9 cellular contexts compared by ENCODE assay signal in the genomic region with DNA sequence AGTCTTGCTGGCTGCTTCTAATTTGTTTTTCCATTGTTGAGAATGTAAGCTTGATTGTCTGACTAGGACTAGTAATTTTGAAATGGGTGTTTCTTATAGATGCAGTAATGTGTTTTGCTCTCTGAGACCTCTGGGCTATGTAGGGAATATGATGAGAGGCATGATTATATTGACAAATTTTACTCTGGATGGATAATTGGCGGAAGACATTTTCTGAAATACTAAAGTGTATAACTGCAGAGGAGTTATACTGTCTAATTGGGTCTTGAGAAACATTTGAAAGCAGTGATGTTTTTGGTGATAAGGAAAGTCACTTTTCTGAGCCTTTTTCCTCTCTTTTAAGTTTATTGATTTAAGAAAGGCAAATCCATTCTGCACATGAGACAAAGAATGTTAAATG. TPM values are rescaled to one million over a fixed set of nuclear protein-coding genes. Genes with fewer than 3 reads are reported as not detected.
A peak's percentile ranks its signal among the peaks of the same experiment; 100 is the strongest.
DNase-seq lines count a peak whose midpoint lies in the region; ATAC-seq and TF ChIP-seq lines count a peak whose summit lies in the region.
"Had no signal": no experiment of that assay in that cellular context is flagged by ENCODE, and none has a peak within 500 bp of the region (broad histone marks: within the 10 kb centered on the region; RNA-seq: fewer than 3 reads in every experiment).

No MANE protein-coding gene starts in this region.

- intact Hi-C loops in dorsolateral prefrontal cortex (cut with DNase I): loop anchor here (10.0 kb wide), 2 partner anchors 129 to 609 kb away; a partner anchor contains a TSS
- intact Hi-C loops in colonic mucosa (cut with DNase I): no loop called here

- H3K4me1 ChIP-seq in parathyroid adenoma (no peaks in the 10 kb centered on the region), colonic mucosa (no peaks in the 10 kb centered on the region)

- TF ChIP-seq CTCF in dorsolateral prefrontal cortex (IDR thresholded peaks at IDR 0.05 in 54 of 56, conservative IDR thresholded peaks at IDR 0.05 in 2 of 56; ENCODE audit: low read depth in 1 of 56, partially characterized antibody in 56 of 56) (no peak), parathyroid adenoma (IDR thresholded peaks at IDR 0.05) (no peak), colonic mucosa (IDR thresholded peaks at IDR 0.05) (no peak)

- H3K4me3 ChIP-seq in dorsolateral prefrontal cortex (peak overlapping the region in 57 of 59 donors; percentile 5 to 98 (median 90)), parathyroid adenoma (ENCODE audit: low read depth, low read length) (peak overlapping the region; percentile 82), colonic mucosa (no peak overlapping the region)

- no peaks in the 10 kb centered on the region for H3K9me3 ChIP-seq in parathyroid adenoma (ENCODE audit: control insufficient read depth, low read length)
- no peaks in the 10 kb centered on the region for H3K9me3 ChIP-seq in colonic mucosa

- no peak overlapping the region for H3K9ac ChIP-seq in parathyroid adenoma
- no peak overlapping the region for H3K9ac ChIP-seq in colonic mucosa (ENCODE audit: low read depth in 2 of 2, low read length in 2 of 2)

- no peaks in the 10 kb centered on the region for H3K27me3 ChIP-seq in dorsolateral prefrontal cortex
- no peaks in the 10 kb centered on the region for H3K27me3 ChIP-seq in parathyroid adenoma (ENCODE audit: control insufficient read depth, insufficient read depth, low read length)
- no peaks in the 10 kb centered on the region for H3K27me3 ChIP-seq in colonic mucosa

- peaks cover 5% of the 10 kb centered on the region for H3K79me2 ChIP-seq in parathyroid adenoma

- peak overlapping the region; percentile 88 for H3K4me2 ChIP-seq in parathyroid adenoma (ENCODE audit: low read length)

- H3K27ac ChIP-seq in dorsolateral prefrontal cortex (no peak overlapping the region), parathyroid adenoma (no peak overlapping the region), colonic mucosa (no peak overlapping the region)

- no peaks in the 10 kb centered on the region for H3K36me3 ChIP-seq in parathyroid adenoma (ENCODE audit: control insufficient read depth, insufficient read depth, low read length)
- H3K36me3 ChIP-seq in colonic mucosa: peaks cover 5% of the 10 kb centered on the region

- no peak for ATAC-seq in GM21786 (IDR thresholded peaks at IDR 0.05; ENCODE audit: unreplicated experiment)

- DNase-seq in NCI-H146 (lab: John Stamatoyannopoulos, UW): peak; percentile 6
- no peak for DNase-seq in NCI-H146 treated with DMSO at 0.1 percent for 48 hours (lab: John Stamatoyannopoulos, UW; ENCODE audit: unreplicated experiment)
- DNase-seq in NAMALWA (ENCODE audit: low spot score): peak; percentile 7
- DNase-seq in dorsolateral prefrontal cortex: no peak
- DNase-seq in midbrain (lab: John Stamatoyannopoulos, UW): no peak
- no peak for DNase-seq in colonic mucosa
- DNase-seq: hippocampal formation had no signal

- H2AFZ ChIP-seq in parathyroid adenoma: no peak overlapping the region

RNA-seq across cellular contexts. Expression of a gene that starts 1.8 kb away (rescaled TPM):
- total RNA-seq in dorsolateral prefrontal cortex: 100 to 1,000 TPM in 117 of 120 experiments, 10 to 100 TPM in 3; 90.0 to 170 (median 123) TPM
- 10 to 100 TPM; 66.9 to 67.7 TPM for total RNA-seq in colonic mucosa

Comparison
In these comparisons a context has a peak if more than half of its experiments do, and no peak if none do; other contexts are left out.
1. DNase-seq: peak in NCI-H146 (single experiment) and NAMALWA (single experiment); none in NCI-H146 treated with DMSO at 0.1 percent for 48 hours (single experiment), dorsolateral prefrontal cortex (0 of 10), midbrain (single experiment) and colonic mucosa (single experiment).